Comparison of ENCODE assay signal across 8 cellular contexts in genomic region chr17:40417609-40418427, GRCh38. TPM values are rescaled to one million over a fixed set of nuclear protein-coding genes. Genes with fewer than 3 reads are reported as not detected.
DNase-seq lines count a peak whose midpoint lies in the region; ATAC-seq and TF ChIP-seq lines count a peak whose summit lies in the region.

Gene TOP2A (minus strand): TSS chr17:40417896. CDS start chr17:40417791, 105 bp downstream.

- H3K27me3 ChIP-seq in GM06990 (replicated peaks; ENCODE audit: control insufficient read depth, insufficient read depth, low read length) (no peaks in the 10 kb centered on the region), gastroesophageal sphincter (peaks cover 5% of the 10 kb centered on the region), neutrophil (no peaks in the 10 kb centered on the region)

- H3K4me1 ChIP-seq in gastroesophageal sphincter (peaks cover 0 to 26% (median 4%) of the 10 kb centered on the region in 3 donors), neutrophil (ENCODE audit: control insufficient read depth in 1 of 2, insufficient read depth in 1 of 2, low read depth in 1 of 2, low read length in 1 of 2) (peaks cover 34 to 36% of the 10 kb centered on the region in 2 experiments)

- TF ChIP-seq CTCF in GM06990 (IDR thresholded peaks at IDR 0.05; ENCODE audit: insufficient read depth, low read length, poor library complexity, severe bottlenecking) = no peak
- TF ChIP-seq CTCF in NB4 (IDR thresholded peaks at IDR 0.05; ENCODE audit: low read depth, low read length) = no peak
- peak in 1 of 4 experiments; percentile 10 for TF ChIP-seq CTCF in gastroesophageal sphincter (IDR thresholded peaks at IDR 0.05)
- peak; percentile 50 for TF ChIP-seq CTCF in neutrophil (IDR thresholded peaks at IDR 0.05)

- H3K4me3 ChIP-seq in GM06990 (replicated peaks; ENCODE audit: low read depth, low read length) (peak within 1 kb of the TSS; percentile 80), NB4 (ENCODE audit: low read depth, low read length) (peak within 1 kb of the TSS; percentile 76), gastroesophageal sphincter (peak within 1 kb of the TSS; percentile 27 to 57), neutrophil (ENCODE audit: low read depth in 1 of 2, low read length in 1 of 2) (peak within 1 kb of the TSS; percentile 76)

- ATAC-seq in HG02571 (IDR thresholded peaks at IDR 0.05; ENCODE audit: unreplicated experiment) (peak; percentile 98), gastroesophageal sphincter (peak; percentile 100)

- TF ChIP-seq POLR2A in NB4 (IDR thresholded peaks at IDR 0.05; ENCODE audit: extremely low read depth, insufficient read length) (peak; percentile 87), gastroesophageal sphincter (IDR thresholded peaks at IDR 0.05) (no peak)

- no peaks in the 10 kb centered on the region for H3K36me3 ChIP-seq in GM06990 (ENCODE audit: control insufficient read depth, insufficient read depth, low read length)
- H3K36me3 ChIP-seq in gastroesophageal sphincter = no peaks in the 10 kb centered on the region
- peaks cover 5% of the 10 kb centered on the region for H3K36me3 ChIP-seq in neutrophil

- H3K27ac ChIP-seq in gastroesophageal sphincter = peak within 1 kb of the TSS in 3 of 4 donors; percentile 77 to 81 (median 80)
- no peak within 1 kb of the TSS for H3K27ac ChIP-seq in neutrophil
- H3K27ac ChIP-seq in substantia nigra (ENCODE audit: low read depth, low read length, poor library complexity, severe bottlenecking) = peak within 1 kb of the TSS; percentile 33

- no peak for TF ChIP-seq EP300 in gastroesophageal sphincter (IDR thresholded peaks at IDR 0.05)

- 0% methylated on average over 5 to 15 of the region's 49 CpGs for WGBS in gastroesophageal sphincter (ENCODE audit: low coverage in 1 of 2), 2 donors

- no peaks in the 10 kb centered on the region for H3K9me3 ChIP-seq in gastroesophageal sphincter
- no peaks in the 10 kb centered on the region for H3K9me3 ChIP-seq in neutrophil

- DNase-seq in GM06990 (ENCODE audit: extremely low read depth, insufficient read length) (peak; percentile 92), NB4 (ENCODE audit: low read depth) (peak; percentile 99), SK-N-DZ (ENCODE audit: low spot score) (peak; percentile 100), substantia nigra (lab: John Stamatoyannopoulos, UW) (peak; percentile 41 to 98 (median 91))
- peak; percentile 93 for DNase-seq in activated naive CD4-positive, alpha-beta T cell treated with Interleukin-2 at 50 U/mL for 16 hours

RNA-seq across cellular contexts. Expression of gene TOP2A, which starts in this region (rescaled TPM):
- 345 and 397 TPM in 2 replicates for polyA plus RNA-seq in SK-N-DZ (2014; cell fraction: cytosol; rRNA removed)
- 344 and 450 TPM in 2 replicates for polyA plus RNA-seq in SK-N-DZ (2014; cell fraction: nucleus; rRNA removed)
- 1 to 10 TPM in 1 of 4 donors, under 1 TPM in 3; 0.40 to 4.3 (median 0.79) TPM for total RNA-seq in gastroesophageal sphincter
